18 cellular contexts compared by ENCODE assay signal in genomic region chr7:84669177-84669732, GRCh38.
DNase-seq lines count a peak whose midpoint lies in the region; ATAC-seq and TF ChIP-seq lines count a peak whose summit lies in the region.
"Had no signal": no experiment of that assay in that cellular context is flagged by ENCODE, and none has a peak within 500 bp of the region (broad histone marks: within the 10 kb centered on the region; RNA-seq: fewer than 3 reads in every experiment).

No MANE protein-coding gene starts in this region.

- no peaks in the 10 kb centered on the region for H3K27me3 ChIP-seq in BLaER1 treated with 17β-estradiol and CSF1 and Interleukin-3, amounts not matched to agents 10 nM and 100 nM
- no peaks in the 10 kb centered on the region for H3K27me3 ChIP-seq in right lobe of liver

- intact Hi-C loops in right lobe of liver (cut with DNase I): no loop called here

- no peaks in the 10 kb centered on the region for H3K36me3 ChIP-seq in BLaER1 treated with 17β-estradiol and CSF1 and Interleukin-3, amounts not matched to agents 10 nM and 100 nM
- no peaks in the 10 kb centered on the region for H3K36me3 ChIP-seq in right lobe of liver

- no peak overlapping the region for H3K9ac ChIP-seq in BLaER1 treated with 17β-estradiol and CSF1 and Interleukin-3, amounts not matched to agents 10 nM and 100 nM

- no peak for TF ChIP-seq CTCF in right lobe of liver (IDR thresholded peaks at IDR 0.05)

- no peaks in the 10 kb centered on the region for H4K20me1 ChIP-seq in BLaER1 treated with 17β-estradiol and CSF1 and Interleukin-3, amounts not matched to agents 10 nM and 100 nM

- H3K9me3 ChIP-seq in BLaER1 treated with 17β-estradiol and CSF1 and Interleukin-3, amounts not matched to agents 10 nM and 100 nM (replicated peaks in 1 of 11): no peaks in the 10 kb centered on the region
- H3K9me3 ChIP-seq in right lobe of liver: no peaks in the 10 kb centered on the region
- H3K9me3 ChIP-seq: A549 had no signal

- no peak overlapping the region for H3K4me3 ChIP-seq in BLaER1 treated with 17β-estradiol and CSF1 and Interleukin-3, amounts not matched to agents 10 nM and 100 nM
- no peak overlapping the region for H3K4me3 ChIP-seq in right lobe of liver
- H3K4me3 ChIP-seq: A549 had no signal

- TF ChIP-seq POLR2A in right lobe of liver (IDR thresholded peaks at IDR 0.05): no peak

- H3K27ac ChIP-seq in BLaER1 treated with 17β-estradiol and CSF1 and Interleukin-3, amounts not matched to agents 10 nM and 100 nM: peak overlapping the region in 5 of 11 experiments; percentile 25 to 40 (median 32); a peak in 6 of 22 replicates
- no peak overlapping the region for H3K27ac ChIP-seq in right lobe of liver
- H3K27ac ChIP-seq: A549, C4-2B had no signal

- H3K4me2 ChIP-seq in BLaER1 treated with 17β-estradiol and CSF1 and Interleukin-3, amounts not matched to agents 10 nM and 100 nM: peak overlapping the region; percentile 7 to 54 (median 27); a peak in 14 of 22 replicates
- H3K4me2 ChIP-seq: A549 had no signal

- peaks cover 0 to 13% (median 8%) of the 10 kb centered on the region in 10 experiments; a peak in 7 of 20 replicates for H3K4me1 ChIP-seq in BLaER1 treated with 17β-estradiol and CSF1 and Interleukin-3, amounts not matched to agents 10 nM and 100 nM
- no peaks in the 10 kb centered on the region for H3K4me1 ChIP-seq in right lobe of liver
- H3K4me1 ChIP-seq: A549 had no signal

- DNase-seq in OCI-M1 (lab: John Stamatoyannopoulos, UW) (peak; percentile 55), dermis blood vessel endothelial cell (peak; percentile 85), right lobe of liver (no peak), NCI-H187 treated with DMSO at 0.1 percent for 48 hours (lab: John Stamatoyannopoulos, UW) (no peak), DMS79 treated with DMSO at 0.1 percent for 48 hours (lab: John Stamatoyannopoulos, UW) (no peak), middle frontal gyrus (ENCODE audit: extremely low spot score, low spot score) (no peak)
- DNase-seq: COR-L47, HFFc6, IMR-90, NCI-H1105 treated with DMSO at 0.1 percent for 48 hours, NCI-H187, NCI-H2171, NCI-H446 treated with DMSO at 0.1 percent for 48 hours, NCI-H748 treated with DMSO at 0.1 percent for 48 hours had no signal

- ATAC-seq in right lobe of liver (peak; percentile 42 to 81 (median 57)), HG03469 (IDR thresholded peaks at IDR 0.05; ENCODE audit: unreplicated experiment) (no peak)
- ATAC-seq: A549 had no signal

- WGBS in right lobe of liver (ENCODE audit: insufficient coverage, low coverage, low lambda C conversion rate, missing lambda C conversion rate): 26% methylated on average over 3 of the region's 3 CpGs

Comparison
In these comparisons a context has a peak if more than half of its experiments do, and no peak if none do; other contexts are left out.
1. DNase-seq: peak in OCI-M1 (single experiment) and dermis blood vessel endothelial cell (single experiment); none in right lobe of liver (0 of 3), NCI-H187 treated with DMSO at 0.1 percent for 48 hours (single experiment), DMS79 treated with DMSO at 0.1 percent for 48 hours (single experiment) and middle frontal gyrus (single experiment).